In the genomic region with DNA sequence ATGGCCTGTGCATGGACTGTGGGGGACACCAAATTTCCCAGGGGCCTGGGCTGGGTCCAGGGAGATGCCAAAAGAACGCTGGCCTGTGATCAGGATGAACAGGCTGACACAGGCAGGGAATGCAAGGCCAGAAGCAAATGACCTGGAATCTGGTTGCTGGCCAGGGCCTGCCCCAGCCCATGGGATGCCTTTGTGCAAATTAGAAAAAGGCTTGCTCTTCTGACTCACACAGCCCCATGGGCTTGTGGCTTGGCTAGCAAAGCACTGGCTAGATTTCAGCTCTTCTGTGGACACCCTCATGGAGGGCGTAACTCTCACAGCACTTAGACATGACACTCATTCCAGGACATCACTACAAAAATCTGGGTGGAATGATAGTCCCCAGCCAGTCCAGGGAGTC, we compare ENCODE assay signal across 11 cellular contexts. TPM values are rescaled to one million over a fixed set of nuclear protein-coding genes. Genes with fewer than 3 reads are reported as not detected.
A peak's percentile ranks its signal among the peaks of the same experiment; 100 is the strongest.
DNase-seq lines count a peak whose midpoint lies in the region; ATAC-seq, FAIRE-seq and TF ChIP-seq lines count a peak whose summit lies in the region.
"Had no signal": no experiment of that assay in that cellular context is flagged by ENCODE, and none has a peak within 500 bp of the region (broad histone marks: within the 10 kb centered on the region; RNA-seq: fewer than 3 reads in every experiment).

No MANE protein-coding gene starts in this region.

- WGBS in heart right ventricle, 2 donors: 65 to 80% methylated on average over 2 of the region's 2 CpGs

- no peaks in the 10 kb centered on the region for H3K27me3 Mint-ChIP-seq in astrocyte (ENCODE audit: low read depth, unreplicated experiment)

- intact Hi-C loops in heart right ventricle (cut with DNase I) (loop anchor here in 1 of 10 donors (10.0 kb wide), 1 partner anchor 437 kb away; no protein-coding TSS in a partner anchor), gastrocnemius medialis (cut with DNase I; ENCODE audit: low total_unique reads) (no loop called here)

- H3K36me3 Mint-ChIP-seq in astrocyte (ENCODE audit: low read depth, unreplicated experiment): no peaks in the 10 kb centered on the region

- H3K4me3 ChIP-seq in astrocyte (ENCODE audit: insufficient read depth, low read depth, low read length): no peak overlapping the region
- H3K4me3 ChIP-seq in heart right ventricle: no peak overlapping the region
- no peak overlapping the region for H3K4me3 ChIP-seq in gastrocnemius medialis
- H3K4me3 ChIP-seq: uterus had no signal

- no peak overlapping the region for H3K4me3 Mint-ChIP-seq in astrocyte (ENCODE audit: unreplicated experiment)

- peak; percentile 97 for DNase-seq in GM04503 (ENCODE audit: low read depth)
- peak; percentile 97 for DNase-seq in astrocyte (ENCODE audit: low read depth)
- peak; percentile 51 to 57 for DNase-seq in heart right ventricle
- peak; percentile 38 to 81 for DNase-seq in gastrocnemius medialis
- DNase-seq: DMS79 had no signal

- in situ Hi-C loops in gastrocnemius medialis (cut with MboI; ENCODE audit: low sequenced_read_pairs in 4 of 4): no loop called here

- H3K27ac ChIP-seq in astrocyte (ENCODE audit: low read depth, low read length): no peak overlapping the region
- H3K27ac ChIP-seq in heart right ventricle: no peak overlapping the region
- no peak overlapping the region for H3K27ac ChIP-seq in gastrocnemius medialis
- H3K27ac ChIP-seq: uterus, VCaP had no signal

- TF ChIP-seq CTCF in astrocyte (IDR thresholded peaks at IDR 0.05; ENCODE audit: insufficient read depth, low read depth, low read length) (no peak), heart right ventricle (IDR thresholded peaks at IDR 0.05) (no peak), gastrocnemius medialis (IDR thresholded peaks at IDR 0.05 in 4 of 5, conservative IDR thresholded peaks at IDR 0.05 in 1 of 5) (no peak)

- H3K27me3 ChIP-seq in astrocyte (ENCODE audit: insufficient read depth, low read length) (no peaks in the 10 kb centered on the region), heart right ventricle (no peaks in the 10 kb centered on the region), gastrocnemius medialis (no peaks in the 10 kb centered on the region)
- H3K27me3 ChIP-seq: uterus had no signal

- H3K4me2 ChIP-seq in astrocyte (ENCODE audit: low read length): peak overlapping the region; percentile 50

- H3K27ac Mint-ChIP-seq in astrocyte (ENCODE audit: unreplicated experiment): no peak overlapping the region

- peaks cover 7% of the 10 kb centered on the region for H3K9me3 Mint-ChIP-seq in astrocyte (ENCODE audit: unreplicated experiment)

- ATAC-seq in heart right ventricle (peak; percentile 67 to 93 (median 83)), gastrocnemius medialis (peak; percentile 65 to 68), HG02571 (IDR thresholded peaks at IDR 0.05; ENCODE audit: unreplicated experiment) (no peak), GM18505 (IDR thresholded peaks at IDR 0.05; ENCODE audit: unreplicated experiment) (no peak), HG03095 (IDR thresholded peaks at IDR 0.05; ENCODE audit: unreplicated experiment) (no peak), HG03108 (IDR thresholded peaks at IDR 0.05; ENCODE audit: unreplicated experiment) (no peak)

- H3K79me2 ChIP-seq in astrocyte (ENCODE audit: insufficient read depth, low read length): no peaks in the 10 kb centered on the region

- no peaks in the 10 kb centered on the region for H4K20me1 ChIP-seq in astrocyte (ENCODE audit: insufficient read depth, low read length)

- H3K36me3 ChIP-seq in astrocyte (ENCODE audit: insufficient read depth, low read length): no peaks in the 10 kb centered on the region
- H3K36me3 ChIP-seq in heart right ventricle: no peaks in the 10 kb centered on the region
- no peaks in the 10 kb centered on the region for H3K36me3 ChIP-seq in gastrocnemius medialis
- H3K36me3 ChIP-seq: uterus had no signal

- no peak for TF ChIP-seq POLR2A in gastrocnemius medialis (IDR thresholded peaks at IDR 0.05)
- TF ChIP-seq POLR2A in GM18505 (IDR thresholded peaks at IDR 0.05; ENCODE audit: borderline replicate concordance, extremely low read depth, insufficient read depth, insufficient read length): no peak

- peaks cover 30% of the 10 kb centered on the region for H3K4me1 ChIP-seq in astrocyte (ENCODE audit: insufficient read depth, low read length)
- H3K4me1 ChIP-seq in heart right ventricle: peaks cover 0 to 38% (median 10%) of the 10 kb centered on the region in 9 donors
- H3K4me1 ChIP-seq in gastrocnemius medialis: peaks cover under 1% of the 10 kb centered on the region in 2 donors
- H3K4me1 ChIP-seq: uterus had no signal

- H3K9ac ChIP-seq in astrocyte (ENCODE audit: low read length): peak overlapping the region; percentile 15

- FAIRE-seq in astrocyte (lab: Jason Lieb, UNC): peak; percentile 94

- H2AFZ ChIP-seq in astrocyte (ENCODE audit: low read depth, low read length): no peak overlapping the region

- H3K9me3 ChIP-seq in astrocyte (ENCODE audit: insufficient read depth, low read depth, low read length): peaks cover 4% of the 10 kb centered on the region
- peaks cover 0 to 7% (median 0%) of the 10 kb centered on the region in 11 donors for H3K9me3 ChIP-seq in heart right ventricle
- no peaks in the 10 kb centered on the region for H3K9me3 ChIP-seq in gastrocnemius medialis
- H3K9me3 ChIP-seq: uterus had no signal

- peaks cover 28% of the 10 kb centered on the region for H3K4me1 Mint-ChIP-seq in astrocyte (ENCODE audit: low read depth, unreplicated experiment)

RNA-seq across cellular contexts. Expression of a gene that starts 45.8 kb away (rescaled TPM):
- 24.4 and 24.9 TPM in 2 replicates for total RNA-seq in astrocyte
- total RNA-seq in heart right ventricle: 1 to 10 TPM; 6.1 to 8.3 (median 7.3) TPM
- 1 to 10 TPM; 4.0 to 4.4 TPM for polyA plus RNA-seq in heart right ventricle
- 1 to 10 TPM; 2.8 to 3.4 (median 3.3) TPM for total RNA-seq in gastrocnemius medialis

Comparison
In these comparisons a context has a peak if more than half of its experiments do, and no peak if none do; other contexts are left out.
1. ATAC-seq: peak in heart right ventricle (8 of 8) and gastrocnemius medialis (2 of 2); none in HG02571 (single experiment), GM18505 (single experiment), HG03095 (single experiment) and HG03108 (single experiment).
2. Peak in every context shown above with its lines, with median percentiles within 50 percentile points of each other: DNase-seq.